Comparison of ENCODE assay signal across 9 cellular contexts in the genomic region with DNA sequence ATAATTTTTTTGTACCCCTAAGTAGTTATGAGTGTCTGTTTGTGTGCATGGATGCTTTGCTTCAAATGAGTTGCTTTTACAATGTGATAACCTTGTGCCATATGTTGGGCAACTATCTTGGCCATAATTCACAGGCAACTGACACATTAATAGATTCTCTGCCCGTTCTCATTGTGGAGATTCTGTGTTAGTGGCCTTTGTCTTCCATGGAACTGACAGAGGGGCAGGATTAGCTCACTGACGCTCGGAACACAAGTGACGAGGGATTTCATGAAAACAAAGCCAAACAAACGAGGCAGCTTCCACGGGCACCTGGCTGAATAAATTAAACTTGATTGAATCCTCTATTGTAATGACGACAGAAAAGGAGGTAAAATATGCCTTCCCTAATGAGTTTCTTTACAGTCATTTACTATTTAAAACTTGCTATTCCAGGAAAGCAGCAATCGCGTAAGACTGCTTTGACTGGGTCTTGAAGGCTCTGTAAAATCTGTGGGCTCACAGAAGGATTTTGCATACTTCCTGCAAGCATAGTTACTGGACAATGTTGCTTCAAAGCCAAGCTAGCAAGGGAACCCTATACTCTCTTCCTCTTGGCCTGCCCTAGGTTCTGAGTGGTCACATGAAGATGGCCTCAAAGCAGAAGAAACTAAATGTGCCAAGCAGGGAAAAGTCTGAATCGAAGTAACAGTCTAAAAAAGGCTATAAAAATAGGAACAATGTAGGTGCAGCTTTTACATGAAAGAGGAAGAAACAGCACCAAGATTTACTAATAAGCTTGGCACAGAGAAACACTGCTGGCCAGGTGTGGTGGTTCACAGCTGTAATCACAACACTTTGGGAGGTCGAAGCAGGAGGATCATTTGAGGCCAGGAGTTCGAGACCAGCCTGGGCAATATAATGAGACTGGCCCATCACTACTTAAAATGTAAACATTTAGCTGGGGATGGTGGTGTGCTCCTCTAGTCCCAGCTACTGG. TPM values are rescaled to one million over a fixed set of nuclear protein-coding genes. Genes with fewer than 3 reads are reported as not detected.
DNase-seq lines count a peak whose midpoint lies in the region; ATAC-seq and TF ChIP-seq lines count a peak whose summit lies in the region.
"Had no signal": no experiment of that assay in that cellular context is flagged by ENCODE, and none has a peak within 500 bp of the region (broad histone marks: within the 10 kb centered on the region; RNA-seq: fewer than 3 reads in every experiment).

No MANE protein-coding gene starts in this region.

- CTCF ChIA-PET in GM10248 (lab: Yijun Ruan, JAX) (interaction anchor here (0.8 to 1.5 kb wide), 5 partner anchors 9 to 103 kb away, joined by 3 to 5 read pairs (median 4); no protein-coding TSS in a partner anchor), WTC11 (lab: Charles Lee) (interaction anchor here (1.3 kb wide), 2 partner anchors 9 to 82 kb away, joined by 3 to 5 read pairs; no protein-coding TSS in a partner anchor)
- CTCF ChIA-PET in naive thymus-derived CD4-positive, alpha-beta T cell (lab: Charles Lee): no interaction called here
- CTCF ChIA-PET in activated CD4-positive, alpha-beta memory T cell treated with anti-CD3 and anti-CD28 coated beads for 36 hours (lab: Charles Lee): no interaction called here

- ATAC-seq in WTC11: no peak; the same call in 1 of the 2 replicates
- ATAC-seq in naive thymus-derived CD4-positive, alpha-beta T cell: peak; percentile 40

- no peaks in the 10 kb centered on the region for H3K4me1 ChIP-seq in naive thymus-derived CD4-positive, alpha-beta T cell (ENCODE audit: control insufficient read depth in 2 of 2, insufficient read depth in 2 of 2, low read length in 2 of 2)
- H3K4me1 ChIP-seq in ovary (ENCODE audit: insufficient read depth): no peaks in the 10 kb centered on the region

- H3K9me3 Mint-ChIP-seq in WTC11: peaks cover 10% of the 10 kb centered on the region; the same call in 1 of the 2 replicates
- no peaks in the 10 kb centered on the region for H3K9me3 Mint-ChIP-seq in naive thymus-derived CD4-positive, alpha-beta T cell
- no peaks in the 10 kb centered on the region for H3K9me3 Mint-ChIP-seq in activated CD4-positive, alpha-beta memory T cell treated with anti-CD3 and anti-CD28 coated beads for 36 hours
- H3K9me3 Mint-ChIP-seq: activated T-helper 1 cell treated with anti-CD3 and anti-CD28 coated beads, Interleukin-12 subunit alpha, Interleukin-12 subunit beta, Interleukin-2, Interleukin-4 antibody, amounts not matched to agents 30 ng/mL and 10 ng/mL and 1 ng/mL, durations not matched to agents 14 hours and 24 hours and 36 hours had no signal

- no peaks in the 10 kb centered on the region for H3K27me3 Mint-ChIP-seq in WTC11 (ENCODE audit: low read depth)
- peaks cover 0 to 12% (median 4%) of the 10 kb centered on the region in 5 donors for H3K27me3 Mint-ChIP-seq in naive thymus-derived CD4-positive, alpha-beta T cell
- no peaks in the 10 kb centered on the region for H3K27me3 Mint-ChIP-seq in activated CD4-positive, alpha-beta memory T cell treated with anti-CD3 and anti-CD28 coated beads for 36 hours

- intact Hi-C loops in naive thymus-derived CD4-positive, alpha-beta T cell (cut with micrococcal nuclease): no loop called here
- intact Hi-C loops in activated CD4-positive, alpha-beta memory T cell treated with anti-CD3 and anti-CD28 coated beads for 36 hours (cut with micrococcal nuclease): no loop called here
- intact Hi-C loops in ovary (cut with DNase I): no loop called here

- no peaks in the 10 kb centered on the region for H3K36me3 ChIP-seq in naive thymus-derived CD4-positive, alpha-beta T cell (ENCODE audit: control insufficient read depth in 2 of 3, insufficient read depth in 3 of 3, low read length in 3 of 3)
- no peaks in the 10 kb centered on the region for H3K36me3 ChIP-seq in ovary

- WGBS in ovary, 3 donors: 59 to 61% (median 60%) methylated on average over 12 of the region's 12 CpGs

- peaks cover 17% of the 10 kb centered on the region for H3K4me1 Mint-ChIP-seq in WTC11
- H3K4me1 Mint-ChIP-seq in naive thymus-derived CD4-positive, alpha-beta T cell: no peaks in the 10 kb centered on the region
- H3K4me1 Mint-ChIP-seq in activated CD4-positive, alpha-beta memory T cell treated with anti-CD3 and anti-CD28 coated beads for 36 hours (ENCODE audit: low read depth): no peaks in the 10 kb centered on the region

- H3K4me3 Mint-ChIP-seq in WTC11: no peak overlapping the region
- no peak overlapping the region for H3K4me3 Mint-ChIP-seq in naive thymus-derived CD4-positive, alpha-beta T cell
- H3K4me3 Mint-ChIP-seq in activated CD4-positive, alpha-beta memory T cell treated with anti-CD3 and anti-CD28 coated beads for 36 hours: no peak overlapping the region
- H3K4me3 Mint-ChIP-seq: activated T-helper 1 cell treated with anti-CD3 and anti-CD28 coated beads, Interleukin-12 subunit alpha, Interleukin-12 subunit beta, Interleukin-2, Interleukin-4 antibody, amounts not matched to agents 30 ng/mL and 10 ng/mL and 1 ng/mL, durations not matched to agents 14 hours and 24 hours and 36 hours had no signal

- TF ChIP-seq CTCF in GM10248 (IDR thresholded peaks at IDR 0.05; ENCODE audit: control extremely low read depth, extremely low read depth, low read depth, missing control alignments) (no peak), WTC11 (IDR thresholded peaks at IDR 0.05) (no peak), ovary (IDR thresholded peaks at IDR 0.05) (no peak)

- H3K36me3 Mint-ChIP-seq in WTC11: no peaks in the 10 kb centered on the region
- no peaks in the 10 kb centered on the region for H3K36me3 Mint-ChIP-seq in naive thymus-derived CD4-positive, alpha-beta T cell
- H3K36me3 Mint-ChIP-seq in activated CD4-positive, alpha-beta memory T cell treated with anti-CD3 and anti-CD28 coated beads for 36 hours: no peaks in the 10 kb centered on the region

- H3K4me3 ChIP-seq in naive thymus-derived CD4-positive, alpha-beta T cell (ENCODE audit: low read length): no peak overlapping the region
- no peak overlapping the region for H3K4me3 ChIP-seq in ovary

- peak; percentile 3 for DNase-seq in GM10248 (ENCODE audit: extremely low spot score)
- peak; percentile 84 for DNase-seq in NCI-H1694 (lab: John Stamatoyannopoulos, UW)
- DNase-seq in WTC11 (ENCODE audit: low spot score): no peak
- no peak for DNase-seq in naive thymus-derived CD4-positive, alpha-beta T cell
- DNase-seq in kidney glomerular epithelial cell (lab: John Stamatoyannopoulos, UW): no peak
- no peak for DNase-seq in activated CD4-positive, alpha-beta memory T cell treated with anti-CD3 and anti-CD28 coated beads for 36 hours
- DNase-seq in ovary: no peak
- no peak for DNase-seq in DMS53 treated with DMSO at 0.1 percent for 48 hours (lab: John Stamatoyannopoulos, UW; ENCODE audit: unreplicated experiment)

- TF ChIP-seq POLR2A in ovary (IDR thresholded peaks at IDR 0.05): no peak

- TF ChIP-seq EP300 in ovary (IDR thresholded peaks at IDR 0.05): no peak

- H3K27me3 ChIP-seq in naive thymus-derived CD4-positive, alpha-beta T cell (ENCODE audit: control insufficient read depth in 2 of 2, insufficient read depth in 2 of 2, low read length in 2 of 2): no peaks in the 10 kb centered on the region
- no peaks in the 10 kb centered on the region for H3K27me3 ChIP-seq in ovary

- H3K27ac Mint-ChIP-seq in WTC11: peak overlapping the region; percentile 83
- H3K27ac Mint-ChIP-seq in naive thymus-derived CD4-positive, alpha-beta T cell: peak overlapping the region in 1 of 9 donors; percentile 41
- H3K27ac Mint-ChIP-seq in activated CD4-positive, alpha-beta memory T cell treated with anti-CD3 and anti-CD28 coated beads for 36 hours: no peak overlapping the region
- H3K27ac Mint-ChIP-seq: activated T-helper 1 cell treated with anti-CD3 and anti-CD28 coated beads, Interleukin-12 subunit alpha, Interleukin-12 subunit beta, Interleukin-2, Interleukin-4 antibody, amounts not matched to agents 30 ng/mL and 10 ng/mL and 1 ng/mL, durations not matched to agents 14 hours and 24 hours and 36 hours had no signal

- POLR2A ChIA-PET in GM10248 (lab: Yijun Ruan, JAX) (no interaction called here), WTC11 (lab: Charles Lee) (interaction anchor here (1.0 kb wide), 1 partner anchor 32 kb away, joined by 3 read pairs; no protein-coding TSS in a partner anchor)
- POLR2A ChIA-PET in naive thymus-derived CD4-positive, alpha-beta T cell (lab: Charles Lee): no interaction called here
- POLR2A ChIA-PET in activated CD4-positive, alpha-beta memory T cell treated with anti-CD3 and anti-CD28 coated beads for 36 hours (lab: Charles Lee): no interaction called here

- no peak overlapping the region for H3K27ac ChIP-seq in naive thymus-derived CD4-positive, alpha-beta T cell (ENCODE audit: low read depth, low read length)
- no peak overlapping the region for H3K27ac ChIP-seq in ovary

- no peaks in the 10 kb centered on the region for H3K9me3 ChIP-seq in naive thymus-derived CD4-positive, alpha-beta T cell (ENCODE audit: control insufficient read depth in 2 of 3, low read length in 3 of 3)
- no peaks in the 10 kb centered on the region for H3K9me3 ChIP-seq in ovary

TF ChIP-seq in WTC11, 78 proteins besides CTCF, POLR2A, EP300 and RAD21 (continues in another document):
- no peak for TF ChIP-seq CREB1 (CRISPR knock-in tag; IDR thresholded peaks at IDR 0.05)

RNA-seq across cellular contexts. Expression of a gene that starts 28.1 kb away (rescaled TPM):
- 407 to 438 TPM (median 424 TPM) in 3 replicates for total RNA-seq in WTC11 (2021)
- 100 to 1,000 TPM in 1 of 5 experiments, 10 to 100 TPM in 4; 80.5 to 114 (median 90.8) TPM for total RNA-seq in naive thymus-derived CD4-positive, alpha-beta T cell
- 100 to 1,000 TPM in 1 of 2 donors, 10 to 100 TPM in 1; 47.9 to 101 TPM for polyA plus RNA-seq in naive thymus-derived CD4-positive, alpha-beta T cell
- total RNA-seq in activated CD4-positive, alpha-beta memory T cell treated with anti-CD3 and anti-CD28 coated beads for 36 hours: 100 to 1,000 TPM; 181 to 186 TPM
- total RNA-seq in ovary: 10 to 100 TPM; 45.0 to 86.0 (median 59.0) TPM
- 10 to 100 TPM; 40.7 to 66.8 TPM for polyA plus RNA-seq in ovary

Comparison
In these comparisons a context has a peak if more than half of its experiments do, and no peak if none do; other contexts are left out.
1. DNase-seq: peak in GM10248 (single experiment) and NCI-H1694 (single experiment); none in WTC11 (single experiment), naive thymus-derived CD4-positive, alpha-beta T cell (0 of 9), kidney glomerular epithelial cell (single experiment), activated CD4-positive, alpha-beta memory T cell treated with anti-CD3 and anti-CD28 coated beads for 36 hours (single experiment), ovary (0 of 5) and DMS53 treated with DMSO at 0.1 percent for 48 hours (single experiment).
2. CTCF ChIA-PET loops: an anchor here in GM10248 (0.8 to 1.5 kb wide) and WTC11 (1.3 kb wide); none called in naive thymus-derived CD4-positive, alpha-beta T cell and activated CD4-positive, alpha-beta memory T cell treated with anti-CD3 and anti-CD28 coated beads for 36 hours.